21 cellular contexts compared by ENCODE assay signal in the genomic region with DNA sequence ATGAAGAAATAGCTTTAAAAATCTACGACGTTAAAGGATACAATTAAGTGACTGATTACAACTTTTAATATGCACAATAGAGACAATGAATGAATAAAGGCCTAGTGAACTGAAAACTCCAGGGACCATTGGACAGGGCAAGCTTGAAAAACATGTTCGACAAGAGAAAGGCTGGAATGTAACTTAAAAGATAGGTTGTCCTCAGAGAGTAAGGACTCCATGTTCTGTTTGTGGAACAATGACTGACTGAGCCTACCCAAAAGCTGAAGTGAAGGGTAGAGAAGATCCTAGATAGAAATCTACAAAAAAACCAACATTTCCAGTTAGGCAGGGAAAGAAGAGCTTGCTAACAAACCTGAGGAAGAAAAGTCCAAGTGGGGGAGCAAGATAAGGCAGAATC.
"Had no signal": no experiment of that assay in that cellular context is flagged by ENCODE, and none has a peak within 500 bp of the region (broad histone marks: within the 10 kb centered on the region; RNA-seq: fewer than 3 reads in every experiment).

No MANE protein-coding gene starts in this region.

- H3K4me1 ChIP-seq: SJSA1 had no signal

- H3K36me3 ChIP-seq: SJSA1 had no signal

- H3K9me3 ChIP-seq: SJSA1 had no signal

- H3K27me3 ChIP-seq: SJSA1 had no signal

- DNase-seq: Karpas-422, KG1, MM.1S, NCI-H1092 treated with DMSO at 0.1 percent for 48 hours, NCI-H1436, NCI-H187, NCI-H2029, NCI-H2081 treated with DMSO at 0.1 percent for 48 hours, NCI-H2171, NCI-H226, NCI-H446, NCI-H510A, NCI-H524 treated with DMSO at 0.1 percent for 48 hours, NCI-H69, NCI-H774, Right ventricle myocardium superior, RPMI8226, SIG-M5 had no signal

- H3K4me3 ChIP-seq: SJSA1, SK-N-MC had no signal

- H3K27ac ChIP-seq: HL-60, SJSA1, SK-N-MC had no signal
